In genomic region chr19:31073485-31074221, GRCh38 we compare ENCODE assay signal across 22 cellular contexts.
"Had no signal": no experiment of that assay in that cellular context is flagged by ENCODE, and none has a peak within 500 bp of the region (broad histone marks: within the 10 kb centered on the region; RNA-seq: fewer than 3 reads in every experiment).

No MANE protein-coding gene starts in this region.

- H3K4me1 Mint-ChIP-seq: activated B cell treated with CpG ODN at 0.5 μM for 24 hours; activated CD4-positive, alpha-beta T cell treated with anti-CD3 and anti-CD28 coated beads, Interleukin-2, amount 10 ng/mL, durations not matched to agents 24 days and 14 days; stimulated activated effector memory CD8-positive, alpha-beta T cell treated with anti-CD3 and anti-CD28 coated beads, Interleukin-12 subunit alpha, Interleukin-12 subunit beta, amount 100 ng/mL, for 72 hours had no signal

- H3K4me3 Mint-ChIP-seq: activated B cell treated with CpG ODN at 0.5 μM for 24 hours; activated CD4-positive, alpha-beta T cell treated with anti-CD3 and anti-CD28 coated beads, Interleukin-2, amount 10 ng/mL, durations not matched to agents 24 days and 14 days; activated CD8-positive, alpha-beta T cell treated with anti-CD3 and anti-CD28 coated beads for 36 hours; activated T-cell treated with anti-CD3 and anti-CD28 coated beads, Interleukin-2, amount 50 U/mL, for 24 hours; effector memory CD8-positive, alpha-beta T cell; natural killer cell treated with Interleukin-12 subunit alpha and Interleukin-12 subunit beta and Interleukin-15 and Interleukin-18, amount 100 ng/mL, for 72 hours; stimulated activated effector memory CD8-positive, alpha-beta T cell treated with anti-CD3 and anti-CD28 coated beads, Interleukin-12 subunit alpha, Interleukin-12 subunit beta, amount 100 ng/mL, for 72 hours; T-helper 2 cell treated with Interferon-gamma antibody and Interleukin-4, amounts not matched to agents 5 μg/mL and 100 μg/mL, for 36 hours had no signal

- H3K36me3 Mint-ChIP-seq: natural killer cell treated with Interleukin-12 subunit alpha and Interleukin-12 subunit beta and Interleukin-15 and Interleukin-18, amount 100 ng/mL, for 72 hours; stimulated activated effector memory CD8-positive, alpha-beta T cell treated with anti-CD3 and anti-CD28 coated beads, Interleukin-12 subunit alpha, Interleukin-12 subunit beta, amount 100 ng/mL, for 72 hours had no signal

- H3K4me3 ChIP-seq: esophagus squamous epithelium, hepatocyte, lower lobe of right lung, pancreas, smooth muscle cell, testis had no signal

- H3K27ac Mint-ChIP-seq: activated B cell treated with CpG ODN at 0.5 μM for 24 hours; activated CD4-positive, alpha-beta T cell treated with anti-CD3 and anti-CD28 coated beads, Interleukin-2, amount 10 ng/mL, durations not matched to agents 24 days and 14 days; activated CD8-positive, alpha-beta T cell treated with anti-CD3 and anti-CD28 coated beads for 36 hours; activated T-cell treated with anti-CD3 and anti-CD28 coated beads, Interleukin-2, amount 50 U/mL, for 24 hours; effector memory CD8-positive, alpha-beta T cell; natural killer cell treated with Interleukin-12 subunit alpha and Interleukin-12 subunit beta and Interleukin-15 and Interleukin-18, amount 100 ng/mL, for 72 hours; stimulated activated effector memory CD8-positive, alpha-beta T cell treated with anti-CD3 and anti-CD28 coated beads, Interleukin-12 subunit alpha, Interleukin-12 subunit beta, amount 100 ng/mL, for 72 hours; T-helper 2 cell treated with Interferon-gamma antibody and Interleukin-4, amounts not matched to agents 5 μg/mL and 100 μg/mL, for 36 hours had no signal

- ATAC-seq: activated CD8-positive, alpha-beta T cell treated with anti-CD3 and anti-CD28 coated beads for 36 hours; effector memory CD8-positive, alpha-beta T cell; left colon; lower lobe of right lung; natural killer cell treated with Interleukin-12 subunit alpha and Interleukin-12 subunit beta and Interleukin-15 and Interleukin-18, amount 100 ng/mL, for 72 hours; pancreas; sciatic nerve; stimulated activated effector memory CD8-positive, alpha-beta T cell treated with anti-CD3 and anti-CD28 coated beads, Interleukin-12 subunit alpha, Interleukin-12 subunit beta, amount 100 ng/mL, for 72 hours had no signal

- H3K27me3 Mint-ChIP-seq: activated B cell treated with CpG ODN at 0.5 μM for 24 hours had no signal

- DNase-seq: activated B cell treated with CpG ODN at 0.5 μM for 24 hours; activated CD4-positive, alpha-beta T cell treated with anti-CD3 and anti-CD28 coated beads, Interleukin-2, amount 10 ng/mL, durations not matched to agents 24 days and 14 days; activated CD8-positive, alpha-beta T cell treated with anti-CD3 and anti-CD28 coated beads for 36 hours; activated effector memory CD4-positive, alpha-beta T cell treated with Interleukin-2 at 50 U/mL for 16 hours; activated naive CD4-positive, alpha-beta T cell treated with anti-CD3 and anti-CD28 coated beads, Interleukin-2, amount 50 U/mL, for 16 hours; activated T-cell treated with anti-CD3 and anti-CD28 coated beads, Interleukin-2, amount 50 U/mL, for 24 hours; aorta; effector memory CD8-positive, alpha-beta T cell; esophagus squamous epithelium; islet precursor cell; left colon; lower lobe of right lung; pancreas; SK-N-SH; stimulated activated CD4-positive, alpha-beta T cell treated with anti-CD3 and anti-CD28 coated beads, Interleukin-4, amount 100 ng/mL, for 24 hours; testis had no signal

- H3K9me3 Mint-ChIP-seq: activated B cell treated with CpG ODN at 0.5 μM for 24 hours; activated CD4-positive, alpha-beta T cell treated with anti-CD3 and anti-CD28 coated beads, Interleukin-2, amount 10 ng/mL, durations not matched to agents 24 days and 14 days; activated CD8-positive, alpha-beta T cell treated with anti-CD3 and anti-CD28 coated beads for 36 hours; activated T-cell treated with anti-CD3 and anti-CD28 coated beads, Interleukin-2, amount 50 U/mL, for 24 hours; effector memory CD8-positive, alpha-beta T cell; natural killer cell treated with Interleukin-12 subunit alpha and Interleukin-12 subunit beta and Interleukin-15 and Interleukin-18, amount 100 ng/mL, for 72 hours; stimulated activated effector memory CD8-positive, alpha-beta T cell treated with anti-CD3 and anti-CD28 coated beads, Interleukin-12 subunit alpha, Interleukin-12 subunit beta, amount 100 ng/mL, for 72 hours; T-helper 2 cell treated with Interferon-gamma antibody and Interleukin-4, amounts not matched to agents 5 μg/mL and 100 μg/mL, for 36 hours had no signal
